8 cellular contexts compared by ENCODE assay signal in genomic region chr2:70995227-70995729, GRCh38. TPM values are rescaled to one million over a fixed set of nuclear protein-coding genes. Genes with fewer than 3 reads are reported as not detected.
DNase-seq lines count a peak whose midpoint lies in the region; ATAC-seq and TF ChIP-seq lines count a peak whose summit lies in the region.

No MANE protein-coding gene starts in this region.

- no peak for TF ChIP-seq POLR2A in esophagus muscularis mucosa (IDR thresholded peaks at IDR 0.05; ENCODE audit: low read depth)

- ATAC-seq in HG02943 (IDR thresholded peaks at IDR 0.05; ENCODE audit: low read depth, unreplicated experiment) = peak; percentile 46
- peak; percentile 45 for ATAC-seq in activated CD8-positive, alpha-beta memory T cell treated with anti-CD3 and anti-CD28 coated beads, Interleukin-2, amount 10 ng/mL, durations not matched to agents 7 days and 5 days
- ATAC-seq in naive thymus-derived CD4-positive, alpha-beta T cell = peak; percentile 62

- TF ChIP-seq EP300 in esophagus muscularis mucosa (IDR thresholded peaks at IDR 0.05) = no peak

- TF ChIP-seq CTCF in AG04450 (IDR thresholded peaks at IDR 0.05; ENCODE audit: low read depth, low read length) = peak; percentile 38; the same call in 1 of the 2 replicates
- TF ChIP-seq CTCF in GM13976 (IDR thresholded peaks at IDR 0.05; ENCODE audit: borderline replicate concordance, control extremely low read depth, extremely low read depth, insufficient read depth, missing control alignments) = no peak
- peak; percentile 15 to 32 (median 29) for TF ChIP-seq CTCF in esophagus muscularis mucosa (IDR thresholded peaks at IDR 0.05)

- H3K36me3 ChIP-seq in esophagus muscularis mucosa = peaks cover 0 to 21% (median 18%) of the 10 kb centered on the region in 4 donors
- peaks cover 0 to 21% (median 3%) of the 10 kb centered on the region in 3 experiments for H3K36me3 ChIP-seq in naive thymus-derived CD4-positive, alpha-beta T cell (ENCODE audit: control insufficient read depth in 2 of 3, insufficient read depth in 3 of 3, low read length in 3 of 3)

- no peak overlapping the region for H3K27ac ChIP-seq in AG04450 (ENCODE audit: low read depth, low read length)
- peak overlapping the region; percentile 82 to 90 (median 86) for H3K27ac ChIP-seq in esophagus muscularis mucosa (replicated peaks in 1 of 4)
- peak overlapping the region; percentile 73 for H3K27ac ChIP-seq in naive thymus-derived CD4-positive, alpha-beta T cell (ENCODE audit: low read depth, low read length)

- intact Hi-C loops in esophagus muscularis mucosa (cut with DNase I) = no loop called here
- intact Hi-C loops in naive thymus-derived CD4-positive, alpha-beta T cell (cut with micrococcal nuclease) = loop anchor here (1.0 to 10.0 kb wide), 14 partner anchors 10 to 1170 kb away; partner anchors contain the start of genes FAM136A (in 2 of the 2), MCEE (in 2 of the 2), MPHOSPH10 (in 2 of the 2) and NAGK (in 2 of the 2)

- H3K27ac Mint-ChIP-seq in activated CD8-positive, alpha-beta memory T cell treated with anti-CD3 and anti-CD28 coated beads, Interleukin-2, amount 10 ng/mL, durations not matched to agents 7 days and 5 days = peak overlapping the region; percentile 78
- H3K27ac Mint-ChIP-seq in naive thymus-derived CD4-positive, alpha-beta T cell = peak overlapping the region; percentile 77 to 95 (median 89)

- H3K27me3 ChIP-seq in AG04450 (ENCODE audit: control insufficient read depth, insufficient read depth, low read length) (no peaks in the 10 kb centered on the region), esophagus muscularis mucosa (peaks cover 0 to 3% (median 0%) of the 10 kb centered on the region in 4 donors)
- H3K27me3 ChIP-seq in naive thymus-derived CD4-positive, alpha-beta T cell (ENCODE audit: control insufficient read depth in 2 of 2, insufficient read depth in 2 of 2, low read length in 2 of 2) = no peaks in the 10 kb centered on the region

- peaks cover 16 to 45% (median 36%) of the 10 kb centered on the region in 4 donors for H3K4me1 ChIP-seq in esophagus muscularis mucosa
- peaks cover 19 to 21% of the 10 kb centered on the region in 2 donors for H3K4me1 ChIP-seq in naive thymus-derived CD4-positive, alpha-beta T cell (ENCODE audit: control insufficient read depth in 2 of 2, insufficient read depth in 2 of 2, low read length in 2 of 2)

- peaks cover 6% of the 10 kb centered on the region for H3K36me3 Mint-ChIP-seq in activated CD8-positive, alpha-beta memory T cell treated with anti-CD3 and anti-CD28 coated beads, Interleukin-2, amount 10 ng/mL, durations not matched to agents 7 days and 5 days
- H3K36me3 Mint-ChIP-seq in naive thymus-derived CD4-positive, alpha-beta T cell = peaks cover 0 to 15% (median 5%) of the 10 kb centered on the region in 5 donors

- in situ Hi-C loops in GM13976 (cut with MboI; ENCODE audit: low sequenced_read_pairs, unreplicated experiment) = no loop called here

- no peaks in the 10 kb centered on the region for H3K9me3 Mint-ChIP-seq in activated CD8-positive, alpha-beta memory T cell treated with anti-CD3 and anti-CD28 coated beads, Interleukin-2, amount 10 ng/mL, durations not matched to agents 7 days and 5 days (ENCODE audit: low read depth)
- no peaks in the 10 kb centered on the region for H3K9me3 Mint-ChIP-seq in naive thymus-derived CD4-positive, alpha-beta T cell

- WGBS in esophagus muscularis mucosa = under 1% methylated on average over 13 of the region's 18 CpGs

- CTCF ChIA-PET in AG04450 (lab: Charles Lee) = no interaction called here
- CTCF ChIA-PET in activated CD8-positive, alpha-beta memory T cell treated with anti-CD3 and anti-CD28 coated beads, Interleukin-2, amount 10 ng/mL, durations not matched to agents 7 days and 5 days (lab: Charles Lee) = no interaction called here
- CTCF ChIA-PET in naive thymus-derived CD4-positive, alpha-beta T cell (lab: Charles Lee) = no interaction called here

- H3K27me3 Mint-ChIP-seq in activated CD8-positive, alpha-beta memory T cell treated with anti-CD3 and anti-CD28 coated beads, Interleukin-2, amount 10 ng/mL, durations not matched to agents 7 days and 5 days = no peaks in the 10 kb centered on the region
- no peaks in the 10 kb centered on the region for H3K27me3 Mint-ChIP-seq in naive thymus-derived CD4-positive, alpha-beta T cell

- DNase-seq in AG04450 (ENCODE audit: low read depth, low spot score) (no peak), GM13976 (ENCODE audit: low spot score) (peak; percentile 72), NCI-H2227 treated with DMSO at 0.1 percent for 48 hours (lab: John Stamatoyannopoulos, UW) (peak; percentile 10), esophagus muscularis mucosa (ENCODE audit: extremely low spot score) (no peak), ureter (ENCODE audit: low spot score) (peak; percentile 53)
- peak; percentile 77 for DNase-seq in activated CD8-positive, alpha-beta memory T cell treated with anti-CD3 and anti-CD28 coated beads, Interleukin-2, amount 10 ng/mL, durations not matched to agents 7 days and 5 days
- DNase-seq in naive thymus-derived CD4-positive, alpha-beta T cell = peak in 8 of 9 donors; percentile 52 to 75 (median 67)

- peak overlapping the region; percentile 96 for H3K4me3 Mint-ChIP-seq in activated CD8-positive, alpha-beta memory T cell treated with anti-CD3 and anti-CD28 coated beads, Interleukin-2, amount 10 ng/mL, durations not matched to agents 7 days and 5 days
- peak overlapping the region; percentile 87 to 100 (median 94) for H3K4me3 Mint-ChIP-seq in naive thymus-derived CD4-positive, alpha-beta T cell

- H3K9me3 ChIP-seq in AG04450 (ENCODE audit: control insufficient read depth, insufficient read depth, low read length) = no peaks in the 10 kb centered on the region; the same call in 1 of the 2 replicates
- H3K9me3 ChIP-seq in esophagus muscularis mucosa = no peaks in the 10 kb centered on the region
- H3K9me3 ChIP-seq in naive thymus-derived CD4-positive, alpha-beta T cell (ENCODE audit: control insufficient read depth in 2 of 3, low read length in 3 of 3) = no peaks in the 10 kb centered on the region

- POLR2A ChIA-PET in AG04450 (lab: Yijun Ruan, JAX) = no interaction called here
- POLR2A ChIA-PET in naive thymus-derived CD4-positive, alpha-beta T cell (lab: Charles Lee) = interaction anchor here (0.6 to 1.0 kb wide), 2 partner anchors 9 to 11 kb away, joined by 3 read pairs; no protein-coding TSS in a partner anchor

- H3K4me1 Mint-ChIP-seq in activated CD8-positive, alpha-beta memory T cell treated with anti-CD3 and anti-CD28 coated beads, Interleukin-2, amount 10 ng/mL, durations not matched to agents 7 days and 5 days = peaks cover 40% of the 10 kb centered on the region
- H3K4me1 Mint-ChIP-seq in naive thymus-derived CD4-positive, alpha-beta T cell = peaks cover 23 to 46% (median 36%) of the 10 kb centered on the region in 7 donors

- H3K4me3 ChIP-seq in AG04450 (ENCODE audit: low read depth, low read length) = peak overlapping the region; percentile 78
- peak overlapping the region; percentile 90 to 100 (median 97) for H3K4me3 ChIP-seq in esophagus muscularis mucosa
- H3K4me3 ChIP-seq in naive thymus-derived CD4-positive, alpha-beta T cell (ENCODE audit: low read length) = peak overlapping the region; percentile 92

RNA-seq across cellular contexts. Expression of gene TEX261, which starts 0.6 kb away (rescaled TPM):
- 106 and 119 TPM in 2 replicates for polyA plus RNA-seq in AG04450 (2011; rRNA removed)
- polyA minus RNA-seq in AG04450 (2011; rRNA and poly(A)+ RNA removed) = 94.7 and 123 TPM in 2 replicates
- 10 to 100 TPM; 39.2 to 58.1 TPM for total RNA-seq in activated CD8-positive, alpha-beta memory T cell treated with anti-CD3 and anti-CD28 coated beads, Interleukin-2, amount 10 ng/mL, durations not matched to agents 7 days and 5 days
- total RNA-seq in esophagus muscularis mucosa = 10 to 100 TPM; 21.6 to 37.7 (median 33.3) TPM
- total RNA-seq in naive thymus-derived CD4-positive, alpha-beta T cell = 10 to 100 TPM; 33.2 to 66.3 (median 56.4) TPM
- polyA plus RNA-seq in naive thymus-derived CD4-positive, alpha-beta T cell = 10 to 100 TPM; 35.6 to 44.4 TPM
- total RNA-seq in ureter = 74.5 TPM

RNA-seq across cellular contexts. Expression of gene ANKRD53, which starts 16.8 kb away (rescaled TPM):
- 0.72 and 1.1 TPM in 2 replicates for polyA plus RNA-seq in AG04450 (2011; rRNA removed)
- 2.1 and 3.6 TPM in 2 replicates for polyA minus RNA-seq in AG04450 (2011; rRNA and poly(A)+ RNA removed)
- not detected for total RNA-seq in activated CD8-positive, alpha-beta memory T cell treated with anti-CD3 and anti-CD28 coated beads, Interleukin-2, amount 10 ng/mL, durations not matched to agents 7 days and 5 days
- total RNA-seq in esophagus muscularis mucosa (1 to 10 TPM in 1 of 4 donors, under 1 TPM in 3; under 0.01 to 3.2 (median 0.82) TPM), ureter (1.8 TPM)
- 1 to 10 TPM in 1 of 5 experiments, under 1 TPM in 3, not detected in 1; 0.21 to 1.5 (median 0.63) TPM for total RNA-seq in naive thymus-derived CD4-positive, alpha-beta T cell
- polyA plus RNA-seq in naive thymus-derived CD4-positive, alpha-beta T cell = not detected

RNA-seq across cellular contexts. Expression of gene ATP6V1B1, which starts 59.6 kb away (rescaled TPM):
- 0.57 and 0.82 TPM in 2 replicates for polyA plus RNA-seq in AG04450 (2011; rRNA removed)
- 1.0 and 1.7 TPM in 2 replicates for polyA minus RNA-seq in AG04450 (2011; rRNA and poly(A)+ RNA removed)
- not detected for total RNA-seq in activated CD8-positive, alpha-beta memory T cell treated with anti-CD3 and anti-CD28 coated beads, Interleukin-2, amount 10 ng/mL, durations not matched to agents 7 days and 5 days
- 1 to 10 TPM in 1 of 4 donors, under 1 TPM in 1, not detected in 2; 0.83 to 1.6 TPM for total RNA-seq in esophagus muscularis mucosa
- not detected for total RNA-seq in naive thymus-derived CD4-positive, alpha-beta T cell
- polyA plus RNA-seq in naive thymus-derived CD4-positive, alpha-beta T cell = not detected
- total RNA-seq in ureter = 2.4 TPM

Comparison
In these comparisons a context has a peak if more than half of its experiments do, and no peak if none do; other contexts are left out.
1. DNase-seq: peak in GM13976 (single experiment), NCI-H2227 treated with DMSO at 0.1 percent for 48 hours (single experiment), activated CD8-positive, alpha-beta memory T cell treated with anti-CD3 and anti-CD28 coated beads, Interleukin-2, amount 10 ng/mL, durations not matched to agents 7 days and 5 days (single experiment), naive thymus-derived CD4-positive, alpha-beta T cell (8 of 9) and ureter (single experiment); none in AG04450 (single experiment) and esophagus muscularis mucosa (single experiment).
2. Peak in every context shown above with its lines, with median percentiles within 50 percentile points of each other: H3K4me3 ChIP-seq and ATAC-seq.